ENCODE assay signal across 11 cellular contexts in the genomic region with DNA sequence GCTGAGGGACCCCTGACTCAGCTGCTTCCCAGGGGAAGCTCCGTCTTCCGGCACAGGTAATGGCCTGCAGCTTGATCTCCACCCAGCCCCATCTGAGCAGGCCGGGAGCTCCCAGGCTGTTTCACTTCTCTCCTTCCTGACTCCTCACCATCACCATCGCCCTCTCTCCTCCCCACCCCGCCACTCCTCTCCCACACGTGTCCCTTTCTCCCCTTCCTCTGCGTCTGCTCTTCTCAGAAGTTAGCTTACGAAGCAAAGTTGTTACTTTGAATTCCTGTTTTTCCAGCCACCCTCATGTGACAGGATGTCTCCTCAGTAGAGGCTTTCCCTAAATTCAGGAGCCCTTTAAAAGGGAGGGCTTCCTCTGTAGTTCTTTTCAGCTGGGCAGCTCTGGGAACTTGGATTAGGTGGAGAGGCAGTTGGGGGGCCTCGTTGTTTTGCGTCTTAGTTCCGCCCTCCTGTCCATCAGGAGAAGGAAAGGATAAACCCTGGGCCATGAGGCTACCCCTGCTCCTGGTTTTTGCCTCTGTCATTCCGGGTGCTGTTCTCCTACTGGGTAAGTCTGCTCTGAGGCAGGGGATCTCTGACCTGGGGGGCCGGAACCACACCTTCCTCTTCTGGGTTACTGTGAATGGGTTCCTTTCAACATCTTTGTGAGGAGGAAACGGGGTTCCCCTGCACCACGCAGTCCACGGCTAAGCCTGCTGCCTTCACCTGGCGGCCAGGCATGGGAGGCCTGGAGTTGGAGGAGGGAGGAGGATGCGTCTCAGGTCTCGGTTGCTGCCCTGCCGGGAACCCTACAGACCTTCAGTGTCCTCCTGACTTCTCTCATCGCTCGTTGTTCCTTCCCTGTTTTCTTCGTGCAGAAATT. TPM values are rescaled to one million over a fixed set of nuclear protein-coding genes. Genes with fewer than 3 reads are reported as not detected.
A peak's percentile ranks its signal among the peaks of the same experiment; 100 is the strongest.
DNase-seq lines count a peak whose midpoint lies in the region; ATAC-seq and TF ChIP-seq lines count a peak whose summit lies in the region.
"Had no signal": no experiment of that assay in that cellular context is flagged by ENCODE, and none has a peak within 500 bp of the region (broad histone marks: within the 10 kb centered on the region; RNA-seq: fewer than 3 reads in every experiment).

A gene (plus strand): TSS at position 378 of the 871 bp plus-strand sequence. CDS start 118 bp downstream, at position 496.

- H3K27ac Mint-ChIP-seq in naive B cell = peak within 1 kb of the TSS in 2 of 6 donors; percentile 55 to 61

- no peaks in the 10 kb centered on the region for H3K36me3 Mint-ChIP-seq in naive B cell

- H3K9me3 ChIP-seq in thoracic aorta = no peaks in the 10 kb centered on the region
- H3K9me3 ChIP-seq: prostate gland had no signal

- no peak within 1 kb of the TSS for H3K27ac ChIP-seq in thoracic aorta
- H3K27ac ChIP-seq: epithelial cell of prostate, prostate gland had no signal

- ATAC-seq in naive B cell (ENCODE audit: low read depth in 2 of 2) (peak; percentile 14 to 38), thoracic aorta (ENCODE audit: insufficient number of reproducible peaks, low FRiP score, low read depth) (no peak), GM21576 (IDR thresholded peaks at IDR 0.05; ENCODE audit: unreplicated experiment) (no peak)

- H3K4me3 ChIP-seq in thoracic aorta = peak within 1 kb of the TSS; percentile 60
- H3K4me3 ChIP-seq: prostate gland had no signal

- H3K27me3 ChIP-seq in thoracic aorta (replicated peaks; ENCODE audit: insufficient read depth) = no peaks in the 10 kb centered on the region

- TF ChIP-seq CTCF in thoracic aorta (IDR thresholded peaks at IDR 0.05) = no peak

- peak within 1 kb of the TSS in 4 of 8 donors; percentile 10 to 53 (median 41) for H3K4me3 Mint-ChIP-seq in naive B cell

- no peaks in the 10 kb centered on the region for H3K36me3 ChIP-seq in thoracic aorta
- H3K36me3 ChIP-seq: prostate gland had no signal

- DNase-seq in UCSD-AML1 (lab: John Stamatoyannopoulos, UW; ENCODE audit: unreplicated experiment) = peak; percentile 54
- no peak for DNase-seq in glomerular endothelial cell (ENCODE audit: extremely low read depth, low read depth, low spot score)
- DNase-seq in naive B cell = no peak
- no peak for DNase-seq in thoracic aorta (ENCODE audit: low spot score)
- no peak for DNase-seq in HK-2 (ENCODE audit: unreplicated experiment)
- no peak for DNase-seq in NCI-H345 treated with DMSO at 0.1 percent for 48 hours (lab: John Stamatoyannopoulos, UW; ENCODE audit: unreplicated experiment)
- DNase-seq in NCI-H446 (lab: John Stamatoyannopoulos, UW) = no peak

- no peaks in the 10 kb centered on the region for H3K4me1 ChIP-seq in thoracic aorta (ENCODE audit: control insufficient read depth in 1 of 2, low read depth in 2 of 2)
- H3K4me1 ChIP-seq: prostate gland had no signal

- peaks cover 0 to 2% (median 0%) of the 10 kb centered on the region in 7 donors for H3K9me3 Mint-ChIP-seq in naive B cell

- peaks cover 7 to 12% (median 8%) of the 10 kb centered on the region in 3 donors for H3K27me3 Mint-ChIP-seq in naive B cell

- H3K4me1 Mint-ChIP-seq in naive B cell = peaks cover 16 to 34% (median 33%) of the 10 kb centered on the region in 3 donors

RNA-seq across cellular contexts. Expression of the gene that starts here (rescaled TPM):
- total RNA-seq in glomerular endothelial cell = 10.6 and 23.8 TPM in 2 replicates
- polyA plus RNA-seq in naive B cell (ENCODE audit: low read depth in 6 of 6) = not detected
- total RNA-seq in thoracic aorta = 10 to 100 TPM; 62.6 to 73.4 TPM
- total RNA-seq: H4 had no signal

Comparison
In these comparisons a context has a peak if more than half of its experiments do, and no peak if none do; other contexts are left out.
1. Peak in ATAC-seq in naive B cell; RNA of the gene not detected or under 1 TPM.